Comparison of ENCODE assay signal across 22 cellular contexts in the genomic region with DNA sequence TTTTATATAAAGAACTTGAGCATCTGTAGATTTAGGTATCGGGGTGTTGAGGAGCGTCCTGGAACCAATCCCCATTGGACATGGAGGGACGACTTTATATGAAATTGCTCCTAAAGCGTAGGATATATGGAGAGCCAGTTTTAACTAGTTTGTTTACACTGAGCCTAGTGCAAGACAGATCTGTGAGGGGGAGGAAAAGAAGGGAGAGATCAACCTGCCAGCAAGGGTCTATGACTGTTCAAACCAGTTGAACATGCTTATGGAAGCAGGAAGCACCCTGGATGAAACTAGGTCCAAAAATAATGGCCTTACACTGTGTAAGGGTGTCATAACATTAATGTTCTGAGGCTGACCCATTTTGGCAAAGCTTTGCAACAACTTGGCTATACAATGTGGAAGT. TPM values are rescaled to one million over a fixed set of nuclear protein-coding genes. Genes with fewer than 3 reads are reported as not detected.
DNase-seq lines count a peak whose midpoint lies in the region; ATAC-seq, FAIRE-seq and TF ChIP-seq lines count a peak whose summit lies in the region.
"Had no signal": no experiment of that assay in that cellular context is flagged by ENCODE, and none has a peak within 500 bp of the region (broad histone marks: within the 10 kb centered on the region; RNA-seq: fewer than 3 reads in every experiment).

No MANE protein-coding gene starts in this region.

- POLR2A ChIA-PET in activated CD8-positive, alpha-beta T cell treated with anti-CD3 and anti-CD28 coated beads for 36 hours (lab: Charles Lee) = no interaction called here

- no peak overlapping the region for H3K4me3 ChIP-seq in GM23338
- H3K4me3 ChIP-seq in bronchial epithelial cell (ENCODE audit: low read depth, low read length) = no peak overlapping the region
- no peak overlapping the region for H3K4me3 ChIP-seq in mesenchymal stem cell (ENCODE audit: insufficient read depth in 1 of 2, low read depth in 1 of 2, low read length in 2 of 2)
- no peak overlapping the region for H3K4me3 ChIP-seq in gastrocnemius medialis
- H3K4me3 ChIP-seq: A549, PC-9 had no signal

- no peak overlapping the region for H3K9ac ChIP-seq in mesenchymal stem cell (ENCODE audit: low read length)

- no peak overlapping the region for H2BK15ac ChIP-seq in mesenchymal stem cell (ENCODE audit: low read depth, poor library complexity, severe bottlenecking)

- CTCF ChIA-PET in activated CD8-positive, alpha-beta T cell treated with anti-CD3 and anti-CD28 coated beads for 36 hours (lab: Charles Lee) = interaction anchor here (0.8 kb wide), 1 partner anchor 9 kb away, joined by 3 read pairs; no protein-coding TSS in a partner anchor

- intact Hi-C loops in gastrocnemius medialis (cut with DNase I; ENCODE audit: low total_unique reads) = no loop called here
- intact Hi-C loops in activated CD8-positive, alpha-beta T cell treated with anti-CD3 and anti-CD28 coated beads for 36 hours (cut with micrococcal nuclease) = no loop called here

- no peak overlapping the region for H3K27ac Mint-ChIP-seq in GM23338
- H3K27ac Mint-ChIP-seq in activated CD8-positive, alpha-beta T cell treated with anti-CD3 and anti-CD28 coated beads for 36 hours = no peak overlapping the region
- H3K27ac Mint-ChIP-seq: CD4-positive, alpha-beta T cell had no signal

- in situ Hi-C loops in gastrocnemius medialis (cut with MboI; ENCODE audit: low sequenced_read_pairs in 4 of 4) = no loop called here

- H3K4ac ChIP-seq in mesenchymal stem cell (ENCODE audit: low read depth in 1 of 2, low read length in 2 of 2) = no peak overlapping the region

- no peaks in the 10 kb centered on the region for H3K27me3 Mint-ChIP-seq in GM23338 (ENCODE audit: insufficient read depth, low read depth, poor library complexity)
- no peaks in the 10 kb centered on the region for H3K27me3 Mint-ChIP-seq in activated CD8-positive, alpha-beta T cell treated with anti-CD3 and anti-CD28 coated beads for 36 hours
- H3K27me3 Mint-ChIP-seq: CD4-positive, alpha-beta T cell had no signal

- no peaks in the 10 kb centered on the region for H3K9me2 ChIP-seq in GM23338 (ENCODE audit: insufficient read depth)

- H3K4me1 Mint-ChIP-seq in GM23338 = peaks cover 5% of the 10 kb centered on the region; the same call in 1 of the 3 replicates
- peaks cover 3% of the 10 kb centered on the region for H3K4me1 Mint-ChIP-seq in activated CD8-positive, alpha-beta T cell treated with anti-CD3 and anti-CD28 coated beads for 36 hours (ENCODE audit: low read depth)

- FAIRE-seq in bronchial epithelial cell (lab: Jason Lieb, UNC) = no peak
- FAIRE-seq: A549, GM12891, GM18507, H54 had no signal

- H3K4me2 ChIP-seq in GM23338 (no peak overlapping the region), mesenchymal stem cell (ENCODE audit: low read length, poor library complexity, severe bottlenecking) (no peak overlapping the region)
- H3K4me2 ChIP-seq: PC-9 had no signal

- TF ChIP-seq CTCF in GM23338 (conservative IDR thresholded peaks at IDR 0.05; ENCODE audit: low read depth in 2 of 2) (no peak), bronchial epithelial cell (IDR thresholded peaks at IDR 0.05; ENCODE audit: insufficient read depth, low read length, severe bottlenecking) (no peak), gastrocnemius medialis (IDR thresholded peaks at IDR 0.05 in 4 of 5, conservative IDR thresholded peaks at IDR 0.05 in 1 of 5) (no peak)
- no peak for TF ChIP-seq CTCF in activated CD8-positive, alpha-beta T cell treated with anti-CD3 and anti-CD28 coated beads for 36 hours (IDR thresholded peaks at IDR 0.05)

- H4K20me1 ChIP-seq in GM23338 (replicated peaks; ENCODE audit: insufficient read depth) = no peaks in the 10 kb centered on the region

- H4K8ac ChIP-seq in mesenchymal stem cell (ENCODE audit: low read length) = peak overlapping the region; percentile 84

- no peak for DNase-seq in GM23338 (ENCODE audit: low spot score)
- peak; percentile 63 for DNase-seq in bronchial epithelial cell (ENCODE audit: low read depth)
- DNase-seq in mesenchymal stem cell = no peak
- no peak for DNase-seq in gastrocnemius medialis
- no peak for DNase-seq in activated CD8-positive, alpha-beta T cell treated with anti-CD3 and anti-CD28 coated beads for 36 hours
- no peak for DNase-seq in HK-2 (ENCODE audit: unreplicated experiment)
- no peak for DNase-seq in GM03348 (ENCODE audit: low spot score)
- DNase-seq: CD4-positive, alpha-beta T cell; GF-D8; NCI-H1436; NCI-H2029 treated with DMSO at 0.1 percent for 48 hours; NCI-H2171; NCI-H526; PC-9 had no signal

- no peak overlapping the region for H4K91ac ChIP-seq in mesenchymal stem cell (ENCODE audit: low read length)

- no peak overlapping the region for H3K4me3 Mint-ChIP-seq in GM23338
- no peak overlapping the region for H3K4me3 Mint-ChIP-seq in activated CD8-positive, alpha-beta T cell treated with anti-CD3 and anti-CD28 coated beads for 36 hours
- H3K4me3 Mint-ChIP-seq: CD4-positive, alpha-beta T cell had no signal

- no peak overlapping the region for H2BK12ac ChIP-seq in mesenchymal stem cell (ENCODE audit: low read length in 2 of 2)

- no peak overlapping the region for H2BK120ac ChIP-seq in mesenchymal stem cell (ENCODE audit: low read depth, low read length)

- no peak overlapping the region for H2AK5ac ChIP-seq in mesenchymal stem cell (ENCODE audit: low read length, severe bottlenecking)

- no peak overlapping the region for H3K23ac ChIP-seq in mesenchymal stem cell (ENCODE audit: low read length in 2 of 2)

- no peaks in the 10 kb centered on the region for H3K36me3 ChIP-seq in GM23338 (ENCODE audit: insufficient read depth)
- no peaks in the 10 kb centered on the region for H3K36me3 ChIP-seq in bronchial epithelial cell (ENCODE audit: control insufficient read depth, insufficient read depth, low read length)
- no peaks in the 10 kb centered on the region for H3K36me3 ChIP-seq in mesenchymal stem cell (ENCODE audit: control insufficient read depth in 1 of 2, insufficient read depth in 2 of 2, low read depth in 1 of 2, low read length in 2 of 2)
- H3K36me3 ChIP-seq in gastrocnemius medialis = no peaks in the 10 kb centered on the region

- no peaks in the 10 kb centered on the region for H3K36me3 Mint-ChIP-seq in GM23338 (ENCODE audit: low read depth)
- no peaks in the 10 kb centered on the region for H3K36me3 Mint-ChIP-seq in activated CD8-positive, alpha-beta T cell treated with anti-CD3 and anti-CD28 coated beads for 36 hours (ENCODE audit: low read depth)

- 91% methylated on average over 4 of the region's 4 CpGs for WGBS in mesenchymal stem cell

- no peak overlapping the region for H3K14ac ChIP-seq in mesenchymal stem cell (ENCODE audit: low read length in 2 of 2)

- H3K27me3 ChIP-seq in GM23338 (ENCODE audit: insufficient read depth) = no peaks in the 10 kb centered on the region
- H3K27me3 ChIP-seq in bronchial epithelial cell (ENCODE audit: control insufficient read depth, insufficient read depth, low read length) = no peaks in the 10 kb centered on the region
- H3K27me3 ChIP-seq in mesenchymal stem cell (ENCODE audit: control insufficient read depth in 1 of 2, insufficient read depth in 1 of 2, low read length in 2 of 2) = no peaks in the 10 kb centered on the region
- H3K27me3 ChIP-seq in gastrocnemius medialis = no peaks in the 10 kb centered on the region

- ATAC-seq in GM23338 (no peak), gastrocnemius medialis (no peak), GM21390 (IDR thresholded peaks at IDR 0.05; ENCODE audit: unreplicated experiment) (no peak)
- ATAC-seq in activated CD8-positive, alpha-beta T cell treated with anti-CD3 and anti-CD28 coated beads for 36 hours = no peak
- ATAC-seq: A549 had no signal

- H3K79me2 ChIP-seq in GM23338 (replicated peaks; ENCODE audit: insufficient read depth) = no peaks in the 10 kb centered on the region

- no peaks in the 10 kb centered on the region for H3K79me1 ChIP-seq in mesenchymal stem cell (replicated peaks; ENCODE audit: low read length, poor library complexity, severe bottlenecking)

- H3F3A ChIP-seq in GM23338 (replicated peaks; ENCODE audit: low read depth) = no peaks in the 10 kb centered on the region

- H3K9me3 ChIP-seq in mesenchymal stem cell (ENCODE audit: control insufficient read depth, low read length) (no peaks in the 10 kb centered on the region), gastrocnemius medialis (no peaks in the 10 kb centered on the region)
- H3K9me3 ChIP-seq: A549, Caco-2 had no signal

- 0 out of 2 replicates have a peak overlapping the region, but pooled peaks have one; percentile 43 for H2AFZ ChIP-seq in GM23338
- H2AFZ ChIP-seq in mesenchymal stem cell (ENCODE audit: low read depth, low read length) = no peak overlapping the region
- H2AFZ ChIP-seq: PC-9 had no signal

- no peaks in the 10 kb centered on the region for H3K4me1 ChIP-seq in GM23338 (ENCODE audit: insufficient read depth)
- no peaks in the 10 kb centered on the region for H3K4me1 ChIP-seq in mesenchymal stem cell (ENCODE audit: control insufficient read depth, insufficient read depth, low read depth, low read length)
- H3K4me1 ChIP-seq in gastrocnemius medialis = peaks cover 7 to 13% of the 10 kb centered on the region in 2 donors

- H3K27ac ChIP-seq in GM23338 (ENCODE audit: low read depth) (no peak overlapping the region), mesenchymal stem cell (ENCODE audit: low read length, poor library complexity, severe bottlenecking) (no peak overlapping the region), gastrocnemius medialis (peak overlapping the region in 3 of 4 donors; percentile 81 to 90 (median 85))
- H3K27ac ChIP-seq: PC-9, RWPE1 had no signal

- no peak overlapping the region for H3K18ac ChIP-seq in mesenchymal stem cell (ENCODE audit: low read depth in 1 of 2, low read length in 2 of 2)

- no peaks in the 10 kb centered on the region for H3K9me3 Mint-ChIP-seq in GM23338
- no peaks in the 10 kb centered on the region for H3K9me3 Mint-ChIP-seq in activated CD8-positive, alpha-beta T cell treated with anti-CD3 and anti-CD28 coated beads for 36 hours
- H3K9me3 Mint-ChIP-seq: CD4-positive, alpha-beta T cell had no signal

- no peak overlapping the region for H2BK5ac ChIP-seq in mesenchymal stem cell (ENCODE audit: low read depth, low read length, poor library complexity, severe bottlenecking)

- no peak for TF ChIP-seq POLR2A in gastrocnemius medialis (IDR thresholded peaks at IDR 0.05)

RNA-seq across cellular contexts. Expression of a gene that starts 34.0 kb away (rescaled TPM):
- 0.70 TPM in 1 of 2 replicates, not detected in the other for total RNA-seq in GM23338 (2014; rRNA removed; shearing (Covaris generic))
- polyA plus RNA-seq in GM23338 (2016; fragmentation: Nextera tagmentation; extraction: Ambion mirVana) = 0.08 and 0.10 TPM in 2 replicates
- 1.0 and 1.1 TPM in 2 replicates for total RNA-seq in bronchial epithelial cell
- polyA plus RNA-seq in mesenchymal stem cell (2013, experiment 1 of 2) = 7.2 TPM
- polyA plus RNA-seq in mesenchymal stem cell (2013, experiment 2 of 2) = 8.0 TPM
- total RNA-seq in gastrocnemius medialis = 10 to 100 TPM; 24.8 to 81.8 (median 37.4) TPM
- 1 to 10 TPM; 1.2 to 1.5 TPM for total RNA-seq in activated CD8-positive, alpha-beta T cell treated with anti-CD3 and anti-CD28 coated beads for 36 hours
- total RNA-seq: MCF 10A had no signal

RNA-seq across cellular contexts. Expression of a gene that starts 46.7 kb away (rescaled TPM):
- 49.7 and 54.6 TPM in 2 replicates for total RNA-seq in GM23338 (2014; rRNA removed; shearing (Covaris generic))
- 38.4 and 40.7 TPM in 2 replicates for polyA plus RNA-seq in GM23338 (2016; fragmentation: Nextera tagmentation; extraction: Ambion mirVana)
- total RNA-seq in bronchial epithelial cell (30.3 and 36.6 TPM in 2 replicates), gastrocnemius medialis (100 to 1,000 TPM in 1 of 4 donors, 10 to 100 TPM in 3; 68.1 to 114 (median 87.3) TPM)
- polyA plus RNA-seq in mesenchymal stem cell (2013, experiment 1 of 2) = 48.2 TPM
- polyA plus RNA-seq in mesenchymal stem cell (2013, experiment 2 of 2) = 51.3 TPM
- total RNA-seq in activated CD8-positive, alpha-beta T cell treated with anti-CD3 and anti-CD28 coated beads for 36 hours = 10 to 100 TPM; 41.0 to 43.2 TPM

RNA-seq across cellular contexts. Expression of a gene that starts 59.9 kb away (rescaled TPM):
- total RNA-seq in GM23338 (2014; rRNA removed; shearing (Covaris generic)) = 3.0 and 4.5 TPM in 2 replicates
- 4.4 and 5.0 TPM in 2 replicates for polyA plus RNA-seq in GM23338 (2016; fragmentation: Nextera tagmentation; extraction: Ambion mirVana)
- total RNA-seq in bronchial epithelial cell (2.1 and 3.7 TPM in 2 replicates), gastrocnemius medialis (10 to 100 TPM in 1 of 4 donors, 1 to 10 TPM in 3; 3.4 to 13.1 (median 5.9) TPM)
- polyA plus RNA-seq in mesenchymal stem cell (2013, experiment 1 of 2) = 1.1 TPM
- 1.1 TPM for polyA plus RNA-seq in mesenchymal stem cell (2013, experiment 2 of 2)
- 1 to 10 TPM; 3.5 to 3.6 TPM for total RNA-seq in activated CD8-positive, alpha-beta T cell treated with anti-CD3 and anti-CD28 coated beads for 36 hours

Comparison
In these comparisons a context has a peak if more than half of its experiments do, and no peak if none do; other contexts are left out.
1. H3K27ac ChIP-seq: peak in gastrocnemius medialis (3 of 4); none in GM23338 (single experiment) and mesenchymal stem cell (single experiment).
2. RNA of a gene that starts 34.0 kb away (total RNA-seq): 24.8 to 81.8 TPM in gastrocnemius medialis; 1.2 to 1.5 TPM in activated CD8-positive, alpha-beta T cell treated with anti-CD3 and anti-CD28 coated beads for 36 hours, 1.0 to 1.1 TPM in bronchial epithelial cell and 0.70 TPM in GM23338; every median in the first group is over 10 times any median in the second.